ENCODE assay signal across 19 cellular contexts in genomic region chr7:29248713-29249382, GRCh38. TPM values are rescaled to one million over a fixed set of nuclear protein-coding genes. Genes with fewer than 3 reads are reported as not detected.
DNase-seq lines count a peak whose midpoint lies in the region; ATAC-seq and TF ChIP-seq lines count a peak whose summit lies in the region.
"Had no signal": no experiment of that assay in that cellular context is flagged by ENCODE, and none has a peak within 500 bp of the region (broad histone marks: within the 10 kb centered on the region; RNA-seq: fewer than 3 reads in every experiment).

No MANE protein-coding gene starts in this region.

- no peak for TF ChIP-seq EP300 in esophagus muscularis mucosa (IDR thresholded peaks at IDR 0.05)

- H3K9me3 Mint-ChIP-seq in stimulated activated effector memory CD8-positive, alpha-beta T cell treated with anti-CD3 and anti-CD28 coated beads, Interleukin-12 subunit alpha, Interleukin-12 subunit beta, amount 100 ng/mL, for 72 hours = no peaks in the 10 kb centered on the region

- no peaks in the 10 kb centered on the region for H3K27me3 ChIP-seq in esophagus muscularis mucosa
- no peaks in the 10 kb centered on the region for H3K27me3 ChIP-seq in lower lobe of right lung (ENCODE audit: low read depth)
- H3K27me3 ChIP-seq: BE2C, breast epithelium, transverse colon had no signal

- TF ChIP-seq POLR2A in esophagus muscularis mucosa (IDR thresholded peaks at IDR 0.05; ENCODE audit: low read depth) = no peak

- ATAC-seq in lower lobe of right lung = peak in 1 of 2 donors; percentile 74
- no peak for ATAC-seq in stimulated activated effector memory CD8-positive, alpha-beta T cell treated with anti-CD3 and anti-CD28 coated beads, Interleukin-12 subunit alpha, Interleukin-12 subunit beta, amount 100 ng/mL, for 72 hours
- no peak for ATAC-seq in HG02870 (IDR thresholded peaks at IDR 0.05; ENCODE audit: unreplicated experiment)
- ATAC-seq: activated naive CD8-positive, alpha-beta T cell treated with anti-CD3 and anti-CD28 coated beads, Interleukin-2, amount 50 U/mL, for 24 hours; esophagus mucosa; stimulated activated memory B cell treated with anti-CD40 and anti-IgM and Interleukin-4, amounts not matched to agents 10 μg/mL and 1 μg/mL and 100 μg/mL, for 72 hours had no signal

- peaks cover 34% of the 10 kb centered on the region for H3K4me1 Mint-ChIP-seq in stimulated activated effector memory CD8-positive, alpha-beta T cell treated with anti-CD3 and anti-CD28 coated beads, Interleukin-12 subunit alpha, Interleukin-12 subunit beta, amount 100 ng/mL, for 72 hours

- H3K36me3 ChIP-seq in esophagus muscularis mucosa (no peaks in the 10 kb centered on the region), lower lobe of right lung (no peaks in the 10 kb centered on the region)
- H3K36me3 ChIP-seq: BE2C, breast epithelium, transverse colon had no signal

- H3K4me3 ChIP-seq in esophagus muscularis mucosa = no peak overlapping the region
- H3K4me3 ChIP-seq in lower lobe of right lung = no peak overlapping the region
- H3K4me3 ChIP-seq: breast epithelium, smooth muscle cell, transverse colon had no signal

- peaks cover 0 to 13% (median 4%) of the 10 kb centered on the region in 4 donors for H3K4me1 ChIP-seq in esophagus muscularis mucosa
- H3K4me1 ChIP-seq in lower lobe of right lung = no peaks in the 10 kb centered on the region
- H3K4me1 ChIP-seq: BE2C, breast epithelium, transverse colon had no signal

- H3K27ac Mint-ChIP-seq in stimulated activated effector memory CD8-positive, alpha-beta T cell treated with anti-CD3 and anti-CD28 coated beads, Interleukin-12 subunit alpha, Interleukin-12 subunit beta, amount 100 ng/mL, for 72 hours = peak overlapping the region; percentile 60
- H3K27ac Mint-ChIP-seq: activated naive CD8-positive, alpha-beta T cell treated with anti-CD3 and anti-CD28 coated beads, Interleukin-2, amount 50 U/mL, for 24 hours; stimulated activated memory B cell treated with anti-CD40 and anti-IgM and Interleukin-4, amounts not matched to agents 10 μg/mL and 1 μg/mL and 100 μg/mL, for 72 hours had no signal

- intact Hi-C loops in esophagus muscularis mucosa (cut with DNase I) = no loop called here
- intact Hi-C loops in lower lobe of right lung (cut with DNase I) = no loop called here

- WGBS in esophagus muscularis mucosa = 85% methylated on average over 8 of the region's 8 CpGs

- H3K4me3 Mint-ChIP-seq in stimulated activated effector memory CD8-positive, alpha-beta T cell treated with anti-CD3 and anti-CD28 coated beads, Interleukin-12 subunit alpha, Interleukin-12 subunit beta, amount 100 ng/mL, for 72 hours = no peak overlapping the region
- H3K4me3 Mint-ChIP-seq: activated naive CD8-positive, alpha-beta T cell treated with anti-CD3 and anti-CD28 coated beads, Interleukin-2, amount 50 U/mL, for 24 hours; stimulated activated memory B cell treated with anti-CD40 and anti-IgM and Interleukin-4, amounts not matched to agents 10 μg/mL and 1 μg/mL and 100 μg/mL, for 72 hours had no signal

- DNase-seq in OCI-M1 (lab: John Stamatoyannopoulos, UW) (peak; percentile 1), esophagus muscularis mucosa (ENCODE audit: extremely low spot score) (peak; percentile 90), lower lobe of right lung (no peak), HuH-7.5 (ENCODE audit: low spot score) (no peak), epidermal melanocyte (ENCODE audit: insufficient read length, low spot score) (no peak), NCI-H2081 treated with DMSO at 0.1 percent for 48 hours (lab: John Stamatoyannopoulos, UW) (no peak)
- no peak for DNase-seq in stimulated activated effector memory CD8-positive, alpha-beta T cell treated with anti-CD3 and anti-CD28 coated beads, Interleukin-12 subunit alpha, Interleukin-12 subunit beta, amount 100 ng/mL, for 72 hours (ENCODE audit: low spot score in 2 of 2)
- DNase-seq: activated CD4-positive, CD25-positive, alpha-beta regulatory T cell; activated naive CD8-positive, alpha-beta T cell treated with anti-CD3 and anti-CD28 coated beads, Interleukin-2, amount 50 U/mL, for 24 hours; BE2C; mesendoderm; NCI-H748 treated with DMSO at 0.1 percent for 48 hours; RPMI8226; transverse colon had no signal

- TF ChIP-seq CTCF in esophagus muscularis mucosa (IDR thresholded peaks at IDR 0.05) = no peak
- no peak for TF ChIP-seq CTCF in lower lobe of right lung (IDR thresholded peaks at IDR 0.05)

- H3K9me3 ChIP-seq in esophagus muscularis mucosa (no peaks in the 10 kb centered on the region), lower lobe of right lung (no peaks in the 10 kb centered on the region)
- H3K9me3 ChIP-seq: BE2C, breast epithelium, transverse colon had no signal

- no peaks in the 10 kb centered on the region for H3K36me3 Mint-ChIP-seq in stimulated activated effector memory CD8-positive, alpha-beta T cell treated with anti-CD3 and anti-CD28 coated beads, Interleukin-12 subunit alpha, Interleukin-12 subunit beta, amount 100 ng/mL, for 72 hours
- H3K36me3 Mint-ChIP-seq: stimulated activated memory B cell treated with anti-CD40 and anti-IgM and Interleukin-4, amounts not matched to agents 10 μg/mL and 1 μg/mL and 100 μg/mL, for 72 hours had no signal

- H3K27ac ChIP-seq in esophagus muscularis mucosa (replicated peaks in 1 of 4) (peak overlapping the region in 1 of 4 donors; percentile 6), lower lobe of right lung (peak overlapping the region; percentile 31)
- H3K27ac ChIP-seq: breast epithelium had no signal

RNA-seq across cellular contexts. Expression of gene CHN2, which starts 54.3 kb away (rescaled TPM):
- total RNA-seq in esophagus muscularis mucosa (1 to 10 TPM; 8.0 to 9.8 (median 8.9) TPM), lower lobe of right lung (14.2 TPM)

Comparison
In these comparisons a context has a peak if more than half of its experiments do, and no peak if none do; other contexts are left out.
1. DNase-seq: peak in OCI-M1 (single experiment) and esophagus muscularis mucosa (single experiment); none in lower lobe of right lung (single experiment), stimulated activated effector memory CD8-positive, alpha-beta T cell treated with anti-CD3 and anti-CD28 coated beads, Interleukin-12 subunit alpha, Interleukin-12 subunit beta, amount 100 ng/mL, for 72 hours (0 of 2), HuH-7.5 (single experiment), epidermal melanocyte (single experiment) and NCI-H2081 treated with DMSO at 0.1 percent for 48 hours (single experiment).